In the genomic region with DNA sequence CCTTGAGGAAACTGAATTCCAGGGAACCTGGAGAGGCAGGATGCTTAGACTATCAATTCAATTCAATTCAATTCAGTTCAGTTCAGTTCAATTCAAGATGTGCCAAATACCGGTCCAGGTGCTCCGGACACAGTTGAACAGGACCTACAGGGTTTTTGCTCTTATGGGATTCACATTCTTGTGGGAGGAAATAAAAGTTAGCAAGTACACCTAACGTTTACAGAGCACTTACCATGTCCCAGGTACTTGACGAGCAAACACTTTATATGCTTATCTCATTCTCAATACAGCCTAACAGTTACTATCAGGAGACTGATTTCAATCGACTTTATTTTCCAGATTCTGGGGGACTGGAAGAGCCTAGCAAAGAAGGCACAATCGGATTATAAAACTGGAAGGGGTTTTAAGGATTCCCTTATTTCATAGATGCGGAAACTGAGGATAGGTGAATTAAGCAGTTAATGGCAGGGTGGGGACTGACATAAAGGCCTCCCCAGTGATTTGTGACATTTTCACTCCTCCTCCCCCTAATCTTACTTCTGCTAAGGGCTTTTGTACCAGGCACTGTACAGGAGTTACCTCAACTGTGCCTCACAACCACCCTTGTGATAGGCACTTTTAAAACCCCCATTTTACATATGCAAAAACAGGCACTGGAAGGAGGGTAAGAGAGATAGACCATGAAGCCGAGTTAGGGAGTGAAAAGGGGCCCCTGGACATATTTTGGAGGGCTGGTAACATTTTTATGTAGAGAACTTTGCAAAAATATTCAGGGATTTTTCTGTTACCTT, we compare ENCODE assay signal across 8 cellular contexts. TPM values are rescaled to one million over a fixed set of nuclear protein-coding genes. Genes with fewer than 3 reads are reported as not detected.
A peak's percentile ranks its signal among the peaks of the same experiment; 100 is the strongest.
DNase-seq lines count a peak whose midpoint lies in the region; ATAC-seq and TF ChIP-seq lines count a peak whose summit lies in the region.

No MANE protein-coding gene starts in this region.

- POLR2A ChIA-PET in Caco-2 (lab: Charles Lee), result no interaction called here

- CTCF ChIA-PET in Caco-2 (lab: Charles Lee), result interaction anchor here (1.8 kb wide), 1 partner anchor 20 kb away, joined by 4 read pairs; no protein-coding TSS in a partner anchor

- H3K4me1 ChIP-seq in Caco-2, result peaks cover 11% of the 10 kb centered on the region; the same call in 1 of the 2 replicates
- peaks cover 53 to 59% of the 10 kb centered on the region in 2 experiments for H3K4me1 ChIP-seq in neutrophil (ENCODE audit: control insufficient read depth in 1 of 2, insufficient read depth in 1 of 2, low read depth in 1 of 2, low read length in 1 of 2)

- H3K27me3 ChIP-seq in Caco-2 (replicated peaks; ENCODE audit: control insufficient read depth, insufficient read depth, low read length) (no peaks in the 10 kb centered on the region), neutrophil (no peaks in the 10 kb centered on the region)

- peak overlapping the region; percentile 79 for H3K4me3 Mint-ChIP-seq in Caco-2 (ENCODE audit: unreplicated experiment)

- H3K4me3 ChIP-seq in Caco-2 (ENCODE audit: low read depth, low read length) (peak overlapping the region; percentile 82), coronary artery (peak overlapping the region; percentile 83), neutrophil (ENCODE audit: low read depth in 1 of 2, low read length in 1 of 2) (peak overlapping the region; percentile 85 to 98)

- no peaks in the 10 kb centered on the region for H3K27me3 Mint-ChIP-seq in Caco-2 (ENCODE audit: insufficient read depth, unreplicated experiment)

- peaks cover 11% of the 10 kb centered on the region for H3K4me1 Mint-ChIP-seq in Caco-2 (ENCODE audit: low read depth, unreplicated experiment)

- H3K27ac ChIP-seq in coronary artery (peak overlapping the region; percentile 82 to 91), neutrophil (peak overlapping the region; percentile 91)

- H3K36me3 Mint-ChIP-seq in Caco-2 (ENCODE audit: insufficient read depth, unreplicated experiment), result peaks cover 12% of the 10 kb centered on the region

- H3K9me3 Mint-ChIP-seq in Caco-2 (ENCODE audit: unreplicated experiment), result no peaks in the 10 kb centered on the region

- intact Hi-C loops in Caco-2 (cut with micrococcal nuclease; ENCODE audit: unreplicated experiment), result loop anchor here (2.0 kb wide), 1 partner anchor 732 kb away; a partner anchor contains a TSS

- DNase-seq in Caco-2, result no peak
- peak; percentile 62 for DNase-seq in NAMALWA (ENCODE audit: low spot score)
- no peak for DNase-seq in coronary artery (ENCODE audit: low spot score)
- DNase-seq in NCI-H69 (lab: John Stamatoyannopoulos, UW), result no peak
- no peak for DNase-seq in NCI-H1930 (lab: John Stamatoyannopoulos, UW)

- no peaks in the 10 kb centered on the region for H3K36me3 ChIP-seq in Caco-2 (ENCODE audit: control insufficient read depth, insufficient read depth, low read length)
- H3K36me3 ChIP-seq in neutrophil, result peaks cover 4% of the 10 kb centered on the region

- H3K9me3 ChIP-seq in Caco-2, result no peaks in the 10 kb centered on the region
- H3K9me3 ChIP-seq in neutrophil, result no peaks in the 10 kb centered on the region

- no TSS peak for BruUV-seq in Caco-2 (replicated peaks; lab: Mats Ljungman, UMichigan)

- TF ChIP-seq CTCF in Caco-2 (IDR thresholded peaks at IDR 0.05; ENCODE audit: insufficient read depth in 1 of 2, low read depth in 1 of 2, low read length in 1 of 2, severe bottlenecking in 1 of 2, unreplicated experiment in 1 of 2) (no peak), coronary artery (IDR thresholded peaks at IDR 0.05) (no peak), neutrophil (IDR thresholded peaks at IDR 0.05) (no peak)

- H3K27ac Mint-ChIP-seq in Caco-2 (ENCODE audit: unreplicated experiment), result peak overlapping the region; percentile 93

- no peak for ATAC-seq in GM21576 (IDR thresholded peaks at IDR 0.05; ENCODE audit: unreplicated experiment)
- no peak for ATAC-seq in GM18868 (IDR thresholded peaks at IDR 0.05; ENCODE audit: unreplicated experiment)

RNA-seq across cellular contexts. Expression of a gene that starts 0.7 kb away (rescaled TPM):
- total RNA-seq in Caco-2 (2022), result 48.2 and 48.7 TPM in 2 replicates

RNA-seq across cellular contexts. Expression of a gene that starts 1.2 kb away (rescaled TPM):
- 7.5 and 9.4 TPM in 2 replicates for total RNA-seq in Caco-2 (2022)

RNA-seq across cellular contexts. Expression of a gene that starts 32.9 kb away (rescaled TPM):
- 5.4 and 7.2 TPM in 2 replicates for total RNA-seq in Caco-2 (2022)
